ENCODE assay signal across 7 cellular contexts in the genomic region with DNA sequence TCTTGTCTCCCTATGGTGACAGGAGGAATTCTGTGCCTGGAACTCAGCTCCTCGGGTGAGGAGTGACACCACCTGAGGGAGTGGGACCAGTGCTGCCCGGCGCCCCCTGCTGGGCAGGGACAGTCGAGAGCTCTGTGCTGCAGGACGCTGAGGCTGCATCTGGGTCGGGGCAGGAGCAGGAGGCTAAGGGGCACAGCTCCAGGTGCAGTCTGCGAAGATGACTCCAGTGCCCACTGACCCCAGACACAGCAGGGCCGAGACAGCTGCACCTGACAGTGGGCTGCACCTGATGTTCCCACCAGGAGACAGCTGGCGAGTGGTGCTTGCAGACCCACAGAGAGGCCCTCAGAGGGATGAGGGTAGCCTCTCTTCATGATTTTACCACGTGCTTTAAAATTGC.
A peak's percentile ranks its signal among the peaks of the same experiment; 100 is the strongest.
DNase-seq lines count a peak whose midpoint lies in the region; ATAC-seq and TF ChIP-seq lines count a peak whose summit lies in the region.

No MANE protein-coding gene starts in this region.

- in situ Hi-C loops in GM13976 (cut with MboI; ENCODE audit: low sequenced_read_pairs, unreplicated experiment), result no loop called here

- no peaks in the 10 kb centered on the region for H3K36me3 ChIP-seq in right atrium auricular region

- H3K36me3 Mint-ChIP-seq in activated T-helper 2 cell treated with anti-CD3 and anti-CD28 coated beads, Interferon-gamma antibody, Interleukin-2, Interleukin-4, amounts not matched to agents 10 μg/mL and 5 μg/mL and 100 μg/mL, durations not matched to agents 14 hours and 24 hours and 36 hours (ENCODE audit: low read depth), result peaks cover 30% of the 10 kb centered on the region

- TF ChIP-seq CTCF in GM13976 (IDR thresholded peaks at IDR 0.05; ENCODE audit: borderline replicate concordance, control extremely low read depth, extremely low read depth, insufficient read depth, missing control alignments), result peak; percentile 8
- TF ChIP-seq CTCF in right atrium auricular region (IDR thresholded peaks at IDR 0.05), result peak; percentile 49 to 64

- ATAC-seq in HG03039 (IDR thresholded peaks at IDR 0.05; ENCODE audit: unreplicated experiment), result no peak

- no peak overlapping the region for H3K4me3 ChIP-seq in right atrium auricular region

- intact Hi-C loops in activated T-helper 2 cell treated with anti-CD3 and anti-CD28 coated beads, Interferon-gamma antibody, Interleukin-2, Interleukin-4, amounts not matched to agents 10 μg/mL and 5 μg/mL and 100 μg/mL, durations not matched to agents 14 hours and 24 hours and 36 hours (cut with micrococcal nuclease), result no loop called here

- H3K9me3 Mint-ChIP-seq in activated T-helper 2 cell treated with anti-CD3 and anti-CD28 coated beads, Interferon-gamma antibody, Interleukin-2, Interleukin-4, amounts not matched to agents 10 μg/mL and 5 μg/mL and 100 μg/mL, durations not matched to agents 14 hours and 24 hours and 36 hours, result no peaks in the 10 kb centered on the region

- H3K27ac ChIP-seq in right atrium auricular region, result no peak overlapping the region

- H3K4me3 Mint-ChIP-seq in activated T-helper 2 cell treated with anti-CD3 and anti-CD28 coated beads, Interferon-gamma antibody, Interleukin-2, Interleukin-4, amounts not matched to agents 10 μg/mL and 5 μg/mL and 100 μg/mL, durations not matched to agents 14 hours and 24 hours and 36 hours (ENCODE audit: low read depth), result no peak overlapping the region

- no peaks in the 10 kb centered on the region for H3K27me3 Mint-ChIP-seq in activated T-helper 2 cell treated with anti-CD3 and anti-CD28 coated beads, Interferon-gamma antibody, Interleukin-2, Interleukin-4, amounts not matched to agents 10 μg/mL and 5 μg/mL and 100 μg/mL, durations not matched to agents 14 hours and 24 hours and 36 hours (ENCODE audit: low read depth)

- H3K4me1 ChIP-seq in right atrium auricular region, result no peaks in the 10 kb centered on the region

- H3K4me1 Mint-ChIP-seq in activated T-helper 2 cell treated with anti-CD3 and anti-CD28 coated beads, Interferon-gamma antibody, Interleukin-2, Interleukin-4, amounts not matched to agents 10 μg/mL and 5 μg/mL and 100 μg/mL, durations not matched to agents 14 hours and 24 hours and 36 hours (ENCODE audit: low read depth), result no peaks in the 10 kb centered on the region

- DNase-seq in GM13976 (ENCODE audit: low spot score) (peak; percentile 53), NCI-H82 treated with DMSO at 0.1 percent for 48 hours (lab: John Stamatoyannopoulos, UW; ENCODE audit: unreplicated experiment) (peak; percentile 2), right atrium auricular region (ENCODE audit: low spot score) (no peak), Ammon's horn (ENCODE audit: low spot score) (no peak)
- peak; percentile 22 for DNase-seq in activated T-helper 2 cell treated with anti-CD3 and anti-CD28 coated beads, Interferon-gamma antibody, Interleukin-2, Interleukin-4, amounts not matched to agents 10 μg/mL and 5 μg/mL and 100 μg/mL, durations not matched to agents 14 hours and 24 hours and 36 hours (ENCODE audit: low spot score)
- peak; percentile 45 to 53 for DNase-seq in stimulated activated CD4-positive, alpha-beta T cell treated with anti-CD3 and anti-CD28 coated beads, Interleukin-2, amount 100 ng/mL, for 48 hours

- no peak overlapping the region for H3K27ac Mint-ChIP-seq in activated T-helper 2 cell treated with anti-CD3 and anti-CD28 coated beads, Interferon-gamma antibody, Interleukin-2, Interleukin-4, amounts not matched to agents 10 μg/mL and 5 μg/mL and 100 μg/mL, durations not matched to agents 14 hours and 24 hours and 36 hours

- H3K9me3 ChIP-seq in right atrium auricular region, result no peaks in the 10 kb centered on the region

- no peaks in the 10 kb centered on the region for H3K27me3 ChIP-seq in right atrium auricular region

Comparison
In these comparisons a context has a peak if more than half of its experiments do, and no peak if none do; other contexts are left out.
1. DNase-seq: peak in GM13976 (single experiment), NCI-H82 treated with DMSO at 0.1 percent for 48 hours (single experiment), activated T-helper 2 cell treated with anti-CD3 and anti-CD28 coated beads, Interferon-gamma antibody, Interleukin-2, Interleukin-4, amounts not matched to agents 10 μg/mL and 5 μg/mL and 100 μg/mL, durations not matched to agents 14 hours and 24 hours and 36 hours (single experiment) and stimulated activated CD4-positive, alpha-beta T cell treated with anti-CD3 and anti-CD28 coated beads, Interleukin-2, amount 100 ng/mL, for 48 hours (2 of 2); none in right atrium auricular region (single experiment) and Ammon's horn (single experiment).